Comparison of ENCODE assay signal across 8 cellular contexts in the genomic region with DNA sequence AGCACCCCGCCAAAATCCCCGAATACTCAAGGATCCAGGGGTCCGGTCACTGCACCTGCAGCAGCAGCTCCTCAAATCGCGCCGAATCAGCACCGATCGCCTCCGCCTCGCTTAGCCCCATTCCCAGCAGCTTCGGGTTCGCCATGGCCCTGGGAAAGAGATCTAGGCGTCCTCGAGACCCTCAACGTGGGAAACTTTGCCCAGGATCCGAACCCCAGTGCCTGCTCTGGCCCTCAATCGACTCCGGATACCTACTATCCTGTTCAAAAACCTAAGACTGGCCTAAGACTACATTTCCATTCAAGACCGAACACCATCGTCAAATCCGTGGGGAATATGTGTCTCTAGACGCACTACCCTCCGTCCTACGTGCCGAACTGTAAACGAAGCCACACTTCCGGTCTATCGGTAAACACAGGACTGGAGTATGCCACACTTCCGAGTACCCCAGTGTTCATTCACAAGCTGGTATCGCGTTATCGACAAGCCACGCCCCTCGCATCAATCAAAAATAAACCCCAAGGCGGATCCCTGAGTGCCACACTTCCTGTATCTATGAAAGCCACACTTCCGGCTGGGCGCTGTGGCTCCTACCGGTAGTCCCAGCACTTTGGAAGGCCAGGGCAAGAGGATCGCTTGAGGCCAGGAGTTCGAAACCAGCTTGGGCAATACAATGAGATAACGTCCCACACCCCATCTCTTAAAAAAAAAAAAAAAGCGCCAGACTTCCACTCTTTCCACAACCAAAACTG. TPM values are rescaled to one million over a fixed set of nuclear protein-coding genes. Genes with fewer than 3 reads are reported as not detected.
DNase-seq lines count a peak whose midpoint lies in the region; ATAC-seq and TF ChIP-seq lines count a peak whose summit lies in the region.

A gene (minus strand): TSS at position 385 of the 752 bp plus-strand sequence. CDS start 240 bp downstream, at position 145.

- H2AFZ ChIP-seq in osteoblast (ENCODE audit: low read length), result peak within 1 kb of the TSS; percentile 91

- peak; percentile 57 for ATAC-seq in HG02588 (IDR thresholded peaks at IDR 0.05; ENCODE audit: unreplicated experiment)
- ATAC-seq in thoracic aorta (ENCODE audit: insufficient number of reproducible peaks, low FRiP score, low read depth), result peak; percentile 84

- peak within 1 kb of the TSS; percentile 86 for H3K4me3 ChIP-seq in GM06990 (replicated peaks; ENCODE audit: low read depth, low read length)
- H3K4me3 ChIP-seq in osteoblast (ENCODE audit: insufficient read depth, low read length), result peak within 1 kb of the TSS; percentile 98
- peak within 1 kb of the TSS; percentile 73 for H3K4me3 ChIP-seq in thoracic aorta

- H3K4me2 ChIP-seq in osteoblast (ENCODE audit: insufficient read depth, low read length), result peak within 1 kb of the TSS; percentile 98

- H3K9me3 ChIP-seq in osteoblast (ENCODE audit: low read depth, low read length), result no peaks in the 10 kb centered on the region
- no peaks in the 10 kb centered on the region for H3K9me3 ChIP-seq in thoracic aorta

- H3K27me3 Mint-ChIP-seq in activated naive CD8-positive, alpha-beta T cell treated with anti-CD3 and anti-CD28 coated beads for 36 hours, result no peaks in the 10 kb centered on the region
- peaks cover 3% of the 10 kb centered on the region for H3K27me3 Mint-ChIP-seq in glutamatergic neuron (ENCODE audit: unreplicated experiment)

- H3K9me3 Mint-ChIP-seq in activated naive CD8-positive, alpha-beta T cell treated with anti-CD3 and anti-CD28 coated beads for 36 hours, result no peaks in the 10 kb centered on the region
- H3K9me3 Mint-ChIP-seq in glutamatergic neuron (ENCODE audit: unreplicated experiment), result peaks cover 7% of the 10 kb centered on the region

- H3K36me3 Mint-ChIP-seq in activated naive CD8-positive, alpha-beta T cell treated with anti-CD3 and anti-CD28 coated beads for 36 hours, result peaks cover 29% of the 10 kb centered on the region
- no peaks in the 10 kb centered on the region for H3K36me3 Mint-ChIP-seq in glutamatergic neuron (ENCODE audit: unreplicated experiment)

- no peaks in the 10 kb centered on the region for H4K20me1 ChIP-seq in osteoblast (ENCODE audit: insufficient read depth, low read length)

- H3K27ac ChIP-seq in osteoblast (ENCODE audit: low read depth, low read length) (peak within 1 kb of the TSS; percentile 98), thoracic aorta (peak within 1 kb of the TSS; percentile 94 to 97)

- H3K27me3 ChIP-seq in GM06990 (replicated peaks; ENCODE audit: control insufficient read depth, insufficient read depth, low read length) (no peaks in the 10 kb centered on the region), osteoblast (ENCODE audit: insufficient read depth, low read length) (no peaks in the 10 kb centered on the region), thoracic aorta (replicated peaks; ENCODE audit: insufficient read depth) (no peaks in the 10 kb centered on the region)

- peak; percentile 81 for DNase-seq in GM06990 (ENCODE audit: extremely low read depth, insufficient read length)
- DNase-seq in NCI-H1092 treated with DMSO at 0.1 percent for 48 hours (lab: John Stamatoyannopoulos, UW), result peak; percentile 97
- DNase-seq in SKM-1 (lab: John Stamatoyannopoulos, UW; ENCODE audit: unreplicated experiment), result peak; percentile 91
- peak; percentile 93 for DNase-seq in activated naive CD8-positive, alpha-beta T cell treated with anti-CD3 and anti-CD28 coated beads for 36 hours
- DNase-seq in glutamatergic neuron, result peak; percentile 88
- DNase-seq in osteoblast (ENCODE audit: insufficient read length, low spot score, missing footprints), result peak; percentile 98
- peak; percentile 99 for DNase-seq in thoracic aorta (ENCODE audit: low spot score)

- H3K27ac Mint-ChIP-seq in activated naive CD8-positive, alpha-beta T cell treated with anti-CD3 and anti-CD28 coated beads for 36 hours, result peak within 1 kb of the TSS; percentile 100
- peak within 1 kb of the TSS; percentile 100 for H3K27ac Mint-ChIP-seq in glutamatergic neuron (ENCODE audit: unreplicated experiment)

- H3K4me1 ChIP-seq in osteoblast (ENCODE audit: insufficient read depth, low read length) (peaks cover 15% of the 10 kb centered on the region), thoracic aorta (ENCODE audit: control insufficient read depth in 1 of 2, low read depth in 2 of 2) (peaks cover 8 to 9% of the 10 kb centered on the region in 2 donors)

- H3K4me1 Mint-ChIP-seq in activated naive CD8-positive, alpha-beta T cell treated with anti-CD3 and anti-CD28 coated beads for 36 hours, result peaks cover 41% of the 10 kb centered on the region
- peaks cover 10% of the 10 kb centered on the region for H3K4me1 Mint-ChIP-seq in glutamatergic neuron (ENCODE audit: low read depth, unreplicated experiment)

- H3K79me2 ChIP-seq in osteoblast (ENCODE audit: insufficient read depth, low read length), result peaks cover 27% of the 10 kb centered on the region

- H3K36me3 ChIP-seq in GM06990 (ENCODE audit: control insufficient read depth, insufficient read depth, low read length) (peaks cover 11% of the 10 kb centered on the region), osteoblast (ENCODE audit: insufficient read depth, low read length) (peaks cover 6% of the 10 kb centered on the region), thoracic aorta (no peaks in the 10 kb centered on the region)

- TF ChIP-seq CTCF in GM06990 (IDR thresholded peaks at IDR 0.05; ENCODE audit: insufficient read depth, low read length, poor library complexity, severe bottlenecking) (no peak), glutamatergic neuron (IDR thresholded peaks at IDR 0.05; ENCODE audit: partially characterized antibody, unreplicated experiment) (no peak), osteoblast (IDR thresholded peaks at IDR 0.05; ENCODE audit: extremely low read depth, low read depth, low read length) (no peak), thoracic aorta (IDR thresholded peaks at IDR 0.05) (no peak)

- H3K4me3 Mint-ChIP-seq in activated naive CD8-positive, alpha-beta T cell treated with anti-CD3 and anti-CD28 coated beads for 36 hours, result peak within 1 kb of the TSS; percentile 99
- H3K4me3 Mint-ChIP-seq in glutamatergic neuron (ENCODE audit: unreplicated experiment), result peak within 1 kb of the TSS; percentile 100

RNA-seq across cellular contexts. Expression of the gene that starts here (rescaled TPM):
- 100 to 1,000 TPM; 140 to 141 TPM for total RNA-seq in activated naive CD8-positive, alpha-beta T cell treated with anti-CD3 and anti-CD28 coated beads for 36 hours
- total RNA-seq in glutamatergic neuron (ENCODE audit: unreplicated experiment), result 104 TPM
- 79.3 and 80.7 TPM in 2 replicates for total RNA-seq in osteoblast
- total RNA-seq in thoracic aorta, result 10 to 100 TPM; 60.2 to 95.4 TPM

Comparison
In these comparisons a context has a peak if more than half of its experiments do, and no peak if none do; other contexts are left out.
1. Peak in every context shown above with its lines: DNase-seq, ATAC-seq, H3K4me3 ChIP-seq and H3K27ac ChIP-seq.